In the genomic region with DNA sequence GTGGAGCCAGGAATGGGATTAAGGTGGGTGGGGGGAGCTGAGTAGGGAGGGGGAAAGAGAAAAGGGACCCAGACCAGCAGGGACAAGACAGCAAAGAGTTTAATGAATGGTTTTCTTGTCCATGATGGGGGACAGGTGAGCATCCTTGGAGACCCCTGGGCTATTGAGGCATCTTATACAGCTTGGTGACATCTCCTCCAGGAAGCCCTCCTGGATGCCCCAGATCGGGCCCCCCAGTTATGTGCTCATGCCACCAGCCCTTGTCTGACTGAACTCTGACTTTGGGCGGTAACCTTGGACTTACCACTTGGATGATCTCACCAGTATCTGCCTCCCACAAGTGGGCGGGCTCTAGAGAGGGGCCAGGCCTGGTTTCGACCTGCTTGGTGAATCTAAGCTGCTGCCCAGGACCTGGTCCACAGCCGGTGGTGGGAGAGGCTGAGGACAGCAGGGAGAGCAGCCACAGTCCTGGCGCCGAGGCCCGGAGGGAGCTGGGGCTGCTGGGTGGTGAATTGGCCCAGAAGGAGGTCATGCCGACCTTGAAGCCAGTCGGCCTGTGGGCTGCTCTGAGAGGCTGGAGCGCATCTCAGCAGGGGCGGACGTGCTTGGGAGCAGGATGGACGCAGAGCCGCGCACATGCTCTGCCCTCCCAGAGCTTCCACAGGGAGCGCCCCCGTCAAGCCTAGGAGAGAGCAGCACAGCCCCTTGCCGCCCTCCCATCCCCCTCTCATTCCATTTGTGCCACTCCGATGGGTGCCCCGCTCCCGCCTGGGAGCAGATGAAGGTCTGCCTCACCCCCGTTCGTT, we compare ENCODE assay signal across 2 cellular contexts.
A peak's percentile ranks its signal among the peaks of the same experiment; 100 is the strongest.
TF ChIP-seq lines count a peak whose summit lies in the region.

No MANE protein-coding gene starts in this region.

TF ChIP-seq in WTC11, 78 proteins besides CTCF, POLR2A, EP300 and RAD21:
- TF ChIP-seq FOXP1 (CRISPR knock-in tag; IDR thresholded peaks at IDR 0.05; ENCODE audit: borderline replicate concordance), result 0 out of 2 replicates have a peak, but pooled peaks have one; percentile 21
- TF ChIP-seq, protein P1, sequence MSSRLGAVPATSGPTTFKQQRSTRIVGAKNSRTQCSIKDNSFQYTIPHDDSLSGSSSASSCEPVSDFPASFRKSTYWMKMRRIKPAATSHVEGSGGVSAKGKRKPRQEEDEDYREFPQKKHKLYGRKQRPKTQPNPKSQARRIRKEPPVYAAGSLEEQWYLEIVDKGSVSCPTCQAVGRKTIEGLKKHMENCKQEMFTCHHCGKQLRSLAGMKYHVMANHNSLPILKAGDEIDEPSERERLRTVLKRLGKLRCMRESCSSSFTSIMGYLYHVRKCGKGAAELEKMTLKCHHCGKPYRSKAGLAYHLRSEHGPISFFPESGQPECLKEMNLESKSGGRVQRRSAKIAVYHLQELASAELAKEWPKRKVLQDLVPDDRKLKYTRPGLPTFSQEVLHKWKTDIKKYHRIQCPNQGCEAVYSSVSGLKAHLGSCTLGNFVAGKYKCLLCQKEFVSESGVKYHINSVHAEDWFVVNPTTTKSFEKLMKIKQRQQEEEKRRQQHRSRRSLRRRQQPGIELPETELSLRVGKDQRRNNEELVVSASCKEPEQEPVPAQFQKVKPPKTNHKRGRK (CRISPR knock-in tag; IDR thresholded peaks at IDR 0.05; ENCODE audit: borderline replicate concordance), result no peak
TF ChIP-seq in WTC11: peak in this region for 1.

TF ChIP-seq in HepG2, 621 proteins besides CTCF, POLR2A, EP300 and RAD21 (continues in another document):
- no peak for TF ChIP-seq KDM4B (CRISPR knock-in tag; IDR thresholded peaks at IDR 0.05)
- TF ChIP-seq CBX2 (IDR thresholded peaks at IDR 0.05; ENCODE audit: low read depth, low read length), result no peak
- TF ChIP-seq CBX2 (CRISPR knock-in tag; IDR thresholded peaks at IDR 0.05; ENCODE audit: low read depth), result no peak
- TF ChIP-seq, protein P2, sequence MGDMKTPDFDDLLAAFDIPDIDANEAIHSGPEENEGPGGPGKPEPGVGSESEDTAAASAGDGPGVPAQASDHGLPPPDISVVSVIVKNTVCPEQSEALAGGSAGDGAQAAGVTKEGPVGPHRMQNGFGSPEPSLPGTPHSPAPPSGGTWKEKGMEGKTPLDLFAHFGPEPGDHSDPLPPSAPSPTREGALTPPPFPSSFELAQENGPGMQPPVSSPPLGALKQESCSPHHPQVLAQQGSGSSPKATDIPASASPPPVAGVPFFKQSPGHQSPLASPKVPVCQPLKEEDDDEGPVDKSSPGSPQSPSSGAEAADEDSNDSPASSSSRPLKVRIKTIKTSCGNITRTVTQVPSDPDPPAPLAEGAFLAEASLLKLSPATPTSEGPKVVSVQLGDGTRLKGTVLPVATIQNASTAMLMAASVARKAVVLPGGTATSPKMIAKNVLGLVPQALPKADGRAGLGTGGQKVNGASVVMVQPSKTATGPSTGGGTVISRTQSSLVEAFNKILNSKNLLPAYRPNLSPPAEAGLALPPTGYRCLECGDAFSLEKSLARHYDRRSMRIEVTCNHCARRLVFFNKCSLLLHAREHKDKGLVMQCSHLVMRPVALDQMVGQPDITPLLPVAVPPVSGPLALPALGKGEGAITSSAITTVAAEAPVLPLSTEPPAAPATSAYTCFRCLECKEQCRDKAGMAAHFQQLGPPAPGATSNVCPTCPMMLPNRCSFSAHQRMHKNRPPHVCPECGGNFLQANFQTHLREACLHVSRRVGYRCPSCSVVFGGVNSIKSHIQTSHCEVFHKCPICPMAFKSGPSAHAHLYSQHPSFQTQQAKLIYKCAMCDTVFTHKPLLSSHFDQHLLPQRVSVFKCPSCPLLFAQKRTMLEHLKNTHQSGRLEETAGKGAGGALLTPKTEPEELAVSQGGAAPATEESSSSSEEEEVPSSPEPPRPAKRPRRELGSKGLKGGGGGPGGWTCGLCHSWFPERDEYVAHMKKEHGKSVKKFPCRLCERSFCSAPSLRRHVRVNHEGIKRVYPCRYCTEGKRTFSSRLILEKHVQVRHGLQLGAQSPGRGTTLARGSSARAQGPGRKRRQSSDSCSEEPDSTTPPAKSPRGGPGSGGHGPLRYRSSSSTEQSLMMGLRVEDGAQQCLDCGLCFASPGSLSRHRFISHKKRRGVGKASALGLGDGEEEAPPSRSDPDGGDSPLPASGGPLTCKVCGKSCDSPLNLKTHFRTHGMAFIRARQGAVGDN (CRISPR knock-in tag; IDR thresholded peaks at IDR 0.05), result peak; percentile 32; the same call in 1 of the 2 replicates
- TF ChIP-seq ZNF124 (CRISPR knock-in tag; IDR thresholded peaks at IDR 0.05), result no peak
- TF ChIP-seq ZMYM3 (CRISPR knock-in tag; IDR thresholded peaks at IDR 0.05), result 0 out of 2 replicates have a peak, but pooled peaks have one; percentile 41
- TF ChIP-seq, protein P3, sequence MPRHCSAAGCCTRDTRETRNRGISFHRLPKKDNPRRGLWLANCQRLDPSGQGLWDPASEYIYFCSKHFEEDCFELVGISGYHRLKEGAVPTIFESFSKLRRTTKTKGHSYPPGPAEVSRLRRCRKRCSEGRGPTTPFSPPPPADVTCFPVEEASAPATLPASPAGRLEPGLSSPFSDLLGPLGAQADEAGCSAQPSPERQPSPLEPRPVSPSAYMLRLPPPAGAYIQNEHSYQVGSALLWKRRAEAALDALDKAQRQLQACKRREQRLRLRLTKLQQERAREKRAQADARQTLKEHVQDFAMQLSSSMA (CRISPR knock-in tag; IDR thresholded peaks at IDR 0.05), result no peak
- TF ChIP-seq ZSCAN29 (CRISPR knock-in tag; conservative IDR thresholded peaks at IDR 0.05), result no peak
- TF ChIP-seq ZNF160 (CRISPR knock-in tag; IDR thresholded peaks at IDR 0.05), result no peak
- TF ChIP-seq RXRA (CRISPR knock-in tag; IDR thresholded peaks at IDR 0.05), result no peak
- no peak for TF ChIP-seq NR1H2 (CRISPR knock-in tag; IDR thresholded peaks at IDR 0.05; ENCODE audit: borderline replicate concordance, low read depth)
- TF ChIP-seq ZNF138 (CRISPR knock-in tag; IDR thresholded peaks at IDR 0.05; ENCODE audit: low read depth), result no peak
- no peak for TF ChIP-seq NFYC (CRISPR knock-in tag; IDR thresholded peaks at IDR 0.05)
- TF ChIP-seq ONECUT2 (CRISPR knock-in tag; IDR thresholded peaks at IDR 0.05), result no peak
- TF ChIP-seq ESRRA (CRISPR knock-in tag; IDR thresholded peaks at IDR 0.05; ENCODE audit: low read depth), result peak; percentile 59; the same call in 1 of the 2 replicates
- TF ChIP-seq, protein P4, sequence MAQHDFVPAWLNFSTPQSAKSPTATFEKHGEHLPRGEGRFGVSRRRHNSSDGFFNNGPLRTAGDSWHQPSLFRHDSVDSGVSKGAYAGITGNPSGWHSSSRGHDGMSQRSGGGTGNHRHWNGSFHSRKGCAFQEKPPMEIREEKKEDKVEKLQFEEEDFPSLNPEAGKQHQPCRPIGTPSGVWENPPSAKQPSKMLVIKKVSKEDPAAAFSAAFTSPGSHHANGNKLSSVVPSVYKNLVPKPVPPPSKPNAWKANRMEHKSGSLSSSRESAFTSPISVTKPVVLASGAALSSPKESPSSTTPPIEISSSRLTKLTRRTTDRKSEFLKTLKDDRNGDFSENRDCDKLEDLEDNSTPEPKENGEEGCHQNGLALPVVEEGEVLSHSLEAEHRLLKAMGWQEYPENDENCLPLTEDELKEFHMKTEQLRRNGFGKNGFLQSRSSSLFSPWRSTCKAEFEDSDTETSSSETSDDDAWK (CRISPR knock-in tag; IDR thresholded peaks at IDR 0.05), result no peak
- TF ChIP-seq ZNF543 (CRISPR knock-in tag; IDR thresholded peaks at IDR 0.05), result no peak
- TF ChIP-seq, protein P5, sequence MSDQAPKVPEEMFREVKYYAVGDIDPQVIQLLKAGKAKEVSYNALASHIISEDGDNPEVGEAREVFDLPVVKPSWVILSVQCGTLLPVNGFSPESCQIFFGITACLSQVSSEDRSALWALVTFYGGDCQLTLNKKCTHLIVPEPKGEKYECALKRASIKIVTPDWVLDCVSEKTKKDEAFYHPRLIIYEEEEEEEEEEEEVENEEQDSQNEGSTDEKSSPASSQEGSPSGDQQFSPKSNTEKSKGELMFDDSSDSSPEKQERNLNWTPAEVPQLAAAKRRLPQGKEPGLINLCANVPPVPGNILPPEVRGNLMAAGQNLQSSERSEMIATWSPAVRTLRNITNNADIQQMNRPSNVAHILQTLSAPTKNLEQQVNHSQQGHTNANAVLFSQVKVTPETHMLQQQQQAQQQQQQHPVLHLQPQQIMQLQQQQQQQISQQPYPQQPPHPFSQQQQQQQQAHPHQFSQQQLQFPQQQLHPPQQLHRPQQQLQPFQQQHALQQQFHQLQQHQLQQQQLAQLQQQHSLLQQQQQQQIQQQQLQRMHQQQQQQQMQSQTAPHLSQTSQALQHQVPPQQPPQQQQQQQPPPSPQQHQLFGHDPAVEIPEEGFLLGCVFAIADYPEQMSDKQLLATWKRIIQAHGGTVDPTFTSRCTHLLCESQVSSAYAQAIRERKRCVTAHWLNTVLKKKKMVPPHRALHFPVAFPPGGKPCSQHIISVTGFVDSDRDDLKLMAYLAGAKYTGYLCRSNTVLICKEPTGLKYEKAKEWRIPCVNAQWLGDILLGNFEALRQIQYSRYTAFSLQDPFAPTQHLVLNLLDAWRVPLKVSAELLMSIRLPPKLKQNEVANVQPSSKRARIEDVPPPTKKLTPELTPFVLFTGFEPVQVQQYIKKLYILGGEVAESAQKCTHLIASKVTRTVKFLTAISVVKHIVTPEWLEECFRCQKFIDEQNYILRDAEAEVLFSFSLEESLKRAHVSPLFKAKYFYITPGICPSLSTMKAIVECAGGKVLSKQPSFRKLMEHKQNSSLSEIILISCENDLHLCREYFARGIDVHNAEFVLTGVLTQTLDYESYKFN (CRISPR knock-in tag; conservative IDR thresholded peaks at IDR 0.05), result peak; percentile 41
- TF ChIP-seq TAF15 (IDR thresholded peaks at IDR 0.05; ENCODE audit: low read depth, low read length, poor library complexity, severe bottlenecking), result no peak
- 0 out of 2 replicates have a peak, but pooled peaks have one; percentile 36 for TF ChIP-seq ZBTB38 (CRISPR knock-in tag; IDR thresholded peaks at IDR 0.05)
- TF ChIP-seq RBFOX2 (IDR thresholded peaks at IDR 0.05; ENCODE audit: low read depth, low read length), result no peak
- TF ChIP-seq, protein P6, sequence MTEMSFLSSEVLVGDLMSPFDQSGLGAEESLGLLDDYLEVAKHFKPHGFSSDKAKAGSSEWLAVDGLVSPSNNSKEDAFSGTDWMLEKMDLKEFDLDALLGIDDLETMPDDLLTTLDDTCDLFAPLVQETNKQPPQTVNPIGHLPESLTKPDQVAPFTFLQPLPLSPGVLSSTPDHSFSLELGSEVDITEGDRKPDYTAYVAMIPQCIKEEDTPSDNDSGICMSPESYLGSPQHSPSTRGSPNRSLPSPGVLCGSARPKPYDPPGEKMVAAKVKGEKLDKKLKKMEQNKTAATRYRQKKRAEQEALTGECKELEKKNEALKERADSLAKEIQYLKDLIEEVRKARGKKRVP (CRISPR knock-in tag; IDR thresholded peaks at IDR 0.05), result no peak
- TF ChIP-seq NR2C2 (CRISPR knock-in tag; IDR thresholded peaks at IDR 0.05; ENCODE audit: borderline replicate concordance), result 0 out of 2 replicates have a peak, but pooled peaks have one; percentile 16
- TF ChIP-seq, protein P7, sequence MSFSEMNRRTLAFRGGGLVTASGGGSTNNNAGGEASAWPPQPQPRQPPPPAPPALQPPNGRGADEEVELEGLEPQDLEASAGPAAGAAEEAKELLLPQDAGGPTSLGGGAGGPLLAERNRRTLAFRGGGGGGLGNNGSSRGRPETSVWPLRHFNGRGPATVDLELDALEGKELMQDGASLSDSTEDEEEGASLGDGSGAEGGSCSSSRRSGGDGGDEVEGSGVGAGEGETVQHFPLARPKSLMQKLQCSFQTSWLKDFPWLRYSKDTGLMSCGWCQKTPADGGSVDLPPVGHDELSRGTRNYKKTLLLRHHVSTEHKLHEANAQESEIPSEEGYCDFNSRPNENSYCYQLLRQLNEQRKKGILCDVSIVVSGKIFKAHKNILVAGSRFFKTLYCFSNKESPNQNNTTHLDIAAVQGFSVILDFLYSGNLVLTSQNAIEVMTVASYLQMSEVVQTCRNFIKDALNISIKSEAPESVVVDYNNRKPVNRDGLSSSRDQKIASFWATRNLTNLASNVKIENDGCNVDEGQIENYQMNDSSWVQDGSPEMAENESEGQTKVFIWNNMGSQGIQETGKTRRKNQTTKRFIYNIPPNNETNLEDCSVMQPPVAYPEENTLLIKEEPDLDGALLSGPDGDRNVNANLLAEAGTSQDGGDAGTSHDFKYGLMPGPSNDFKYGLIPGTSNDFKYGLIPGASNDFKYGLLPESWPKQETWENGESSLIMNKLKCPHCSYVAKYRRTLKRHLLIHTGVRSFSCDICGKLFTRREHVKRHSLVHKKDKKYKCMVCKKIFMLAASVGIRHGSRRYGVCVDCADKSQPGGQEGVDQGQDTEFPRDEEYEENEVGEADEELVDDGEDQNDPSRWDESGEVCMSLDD (CRISPR knock-in tag; IDR thresholded peaks at IDR 0.05; ENCODE audit: borderline replicate concordance), result no peak
- no peak for TF ChIP-seq WIZ (CRISPR knock-in tag; IDR thresholded peaks at IDR 0.05)
- TF ChIP-seq ZZZ3 (CRISPR knock-in tag; IDR thresholded peaks at IDR 0.05; ENCODE audit: borderline replicate concordance), result 0 out of 2 replicates have a peak, but pooled peaks have one; percentile 25
- TF ChIP-seq, protein P8, sequence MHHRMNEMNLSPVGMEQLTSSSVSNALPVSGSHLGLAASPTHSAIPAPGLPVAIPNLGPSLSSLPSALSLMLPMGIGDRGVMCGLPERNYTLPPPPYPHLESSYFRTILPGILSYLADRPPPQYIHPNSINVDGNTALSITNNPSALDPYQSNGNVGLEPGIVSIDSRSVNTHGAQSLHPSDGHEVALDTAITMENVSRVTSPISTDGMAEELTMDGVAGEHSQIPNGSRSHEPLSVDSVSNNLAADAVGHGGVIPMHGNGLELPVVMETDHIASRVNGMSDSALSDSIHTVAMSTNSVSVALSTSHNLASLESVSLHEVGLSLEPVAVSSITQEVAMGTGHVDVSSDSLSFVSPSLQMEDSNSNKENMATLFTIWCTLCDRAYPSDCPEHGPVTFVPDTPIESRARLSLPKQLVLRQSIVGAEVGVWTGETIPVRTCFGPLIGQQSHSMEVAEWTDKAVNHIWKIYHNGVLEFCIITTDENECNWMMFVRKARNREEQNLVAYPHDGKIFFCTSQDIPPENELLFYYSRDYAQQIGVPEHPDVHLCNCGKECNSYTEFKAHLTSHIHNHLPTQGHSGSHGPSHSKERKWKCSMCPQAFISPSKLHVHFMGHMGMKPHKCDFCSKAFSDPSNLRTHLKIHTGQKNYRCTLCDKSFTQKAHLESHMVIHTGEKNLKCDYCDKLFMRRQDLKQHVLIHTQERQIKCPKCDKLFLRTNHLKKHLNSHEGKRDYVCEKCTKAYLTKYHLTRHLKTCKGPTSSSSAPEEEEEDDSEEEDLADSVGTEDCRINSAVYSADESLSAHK (CRISPR knock-in tag; IDR thresholded peaks at IDR 0.05; ENCODE audit: borderline replicate concordance), result no peak
- TF ChIP-seq, protein P9, sequence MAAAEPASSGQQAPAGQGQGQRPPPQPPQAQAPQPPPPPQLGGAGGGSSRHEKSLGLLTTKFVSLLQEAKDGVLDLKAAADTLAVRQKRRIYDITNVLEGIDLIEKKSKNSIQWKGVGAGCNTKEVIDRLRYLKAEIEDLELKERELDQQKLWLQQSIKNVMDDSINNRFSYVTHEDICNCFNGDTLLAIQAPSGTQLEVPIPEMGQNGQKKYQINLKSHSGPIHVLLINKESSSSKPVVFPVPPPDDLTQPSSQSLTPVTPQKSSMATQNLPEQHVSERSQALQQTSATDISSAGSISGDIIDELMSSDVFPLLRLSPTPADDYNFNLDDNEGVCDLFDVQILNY (CRISPR knock-in tag; conservative IDR thresholded peaks at IDR 0.05), result no peak
